Comparison of ENCODE assay signal across 9 cellular contexts in genomic region chr10:12252882-12253546, GRCh38.
DNase-seq lines count a peak whose midpoint lies in the region; ATAC-seq and TF ChIP-seq lines count a peak whose summit lies in the region.
"Had no signal": no experiment of that assay in that cellular context is flagged by ENCODE, and none has a peak within 500 bp of the region (broad histone marks: within the 10 kb centered on the region; RNA-seq: fewer than 3 reads in every experiment).

No MANE protein-coding gene starts in this region.

- TF ChIP-seq CTCF in AG04449 (IDR thresholded peaks at IDR 0.05; ENCODE audit: insufficient read depth, low read length, missing control alignments) = peak; percentile 22

- no peak for TF ChIP-seq POLR2A in erythroblast (IDR thresholded peaks at IDR 0.05; ENCODE audit: low read length)

- POLR2A ChIA-PET in AG04449 (lab: Yijun Ruan, JAX) = no interaction called here

- ATAC-seq in GM18867 (IDR thresholded peaks at IDR 0.05; ENCODE audit: unreplicated experiment) = peak; percentile 76

- no peak overlapping the region for H3K27ac ChIP-seq in caudate nucleus (ENCODE audit: low read depth, low read length)

- H3K4me3 ChIP-seq in AG04449 (ENCODE audit: low read depth, low read length) = no peak overlapping the region
- H3K4me3 ChIP-seq: lung had no signal

- CTCF ChIA-PET in AG04449 (lab: Yijun Ruan, JAX) = interaction anchor here (0.7 to 2.3 kb wide), 8 partner anchors 8 to 463 kb away, joined by 3 to 7 read pairs (median 4); no protein-coding TSS in a partner anchor

- DNase-seq in AG04449 (ENCODE audit: low read depth, low spot score) (no peak), NCI-H146 (lab: John Stamatoyannopoulos, UW) (peak; percentile 38), erythroblast (lab: John Stamatoyannopoulos, UW) (peak; percentile 49 to 52), NCI-H2029 (lab: John Stamatoyannopoulos, UW) (no peak), caudate nucleus (lab: John Stamatoyannopoulos, UW) (no peak), HK-2 (ENCODE audit: unreplicated experiment) (no peak), retina (no peak)

Comparison
In these comparisons a context has a peak if more than half of its experiments do, and no peak if none do; other contexts are left out.
1. DNase-seq: peak in NCI-H146 (single experiment) and erythroblast (2 of 2); none in AG04449 (single experiment), NCI-H2029 (single experiment), caudate nucleus (0 of 61), HK-2 (single experiment) and retina (single experiment).